In genomic region chr17:74027539-74027938, GRCh38 we compare ENCODE assay signal across 13 cellular contexts.
A peak's percentile ranks its signal among the peaks of the same experiment; 100 is the strongest.
DNase-seq lines count a peak whose midpoint lies in the region; ATAC-seq and TF ChIP-seq lines count a peak whose summit lies in the region.
"Had no signal": no experiment of that assay in that cellular context is flagged by ENCODE, and none has a peak within 500 bp of the region (broad histone marks: within the 10 kb centered on the region; RNA-seq: fewer than 3 reads in every experiment).

No MANE protein-coding gene starts in this region.

- H3K4me1 Mint-ChIP-seq in nephron: peaks cover 47% of the 10 kb centered on the region

- H3K27me3 Mint-ChIP-seq in nephron (ENCODE audit: low read depth): peaks cover 50% of the 10 kb centered on the region

- DNase-seq in NCI-H82 (lab: John Stamatoyannopoulos, UW) (peak; percentile 57), NCI-H82 treated with DMSO at 0.1 percent for 48 hours (lab: John Stamatoyannopoulos, UW; ENCODE audit: unreplicated experiment) (no peak), NCI-H524 (lab: John Stamatoyannopoulos, UW) (peak; percentile 94 to 97), cerebellum (ENCODE audit: low spot score) (peak; percentile 71), middle frontal gyrus (ENCODE audit: extremely low spot score, low spot score) (no peak), islet precursor cell (no peak)
- DNase-seq: AML-193, DMS79, EL, GF-D8, HCEC 1CT had no signal

- peak overlapping the region in 2 of 3 experiments; percentile 44 to 67 for H3K27ac Mint-ChIP-seq in nephron

- ATAC-seq in GM19452 (IDR thresholded peaks at IDR 0.05; ENCODE audit: unreplicated experiment): no peak

- no peaks in the 10 kb centered on the region for H3K36me3 Mint-ChIP-seq in nephron (ENCODE audit: low read depth)

- no peaks in the 10 kb centered on the region for H3K9me3 Mint-ChIP-seq in nephron

- no peak overlapping the region for H3K4me3 Mint-ChIP-seq in nephron

- TF ChIP-seq CTCF in nephron (IDR thresholded peaks at IDR 0.05; ENCODE audit: unreplicated experiment in 3 of 3): no peak

Comparison
In these comparisons a context has a peak if more than half of its experiments do, and no peak if none do; other contexts are left out.
1. DNase-seq: peak in NCI-H82 (single experiment), NCI-H524 (2 of 2) and cerebellum (single experiment); none in NCI-H82 treated with DMSO at 0.1 percent for 48 hours (single experiment), middle frontal gyrus (single experiment) and islet precursor cell (single experiment).